Comparison of ENCODE assay signal across 9 cellular contexts in genomic region chr7:37287093-37287492, GRCh38.
DNase-seq lines count a peak whose midpoint lies in the region; ATAC-seq, FAIRE-seq and TF ChIP-seq lines count a peak whose summit lies in the region.
"Had no signal": no experiment of that assay in that cellular context is flagged by ENCODE, and none has a peak within 500 bp of the region (broad histone marks: within the 10 kb centered on the region; RNA-seq: fewer than 3 reads in every experiment).

No MANE protein-coding gene starts in this region.

- H3K9me3 ChIP-seq in pancreas, result no peaks in the 10 kb centered on the region
- H3K9me3 ChIP-seq: ascending aorta had no signal

- H3K4me3 ChIP-seq in pancreas, result no peak overlapping the region
- H3K4me3 ChIP-seq: ascending aorta had no signal

- DNase-seq in NCI-H2171 treated with DMSO at 0.1 percent for 48 hours (lab: John Stamatoyannopoulos, UW) (peak; percentile 9), NCI-H2171 (lab: John Stamatoyannopoulos, UW) (no peak), NCI-H748 treated with DMSO at 0.1 percent for 48 hours (lab: John Stamatoyannopoulos, UW) (peak; percentile 85), pancreas (no peak), glomerular visceral epithelial cell (ENCODE audit: extremely low spot score) (no peak), DMS79 treated with DMSO at 0.1 percent for 48 hours (lab: John Stamatoyannopoulos, UW) (no peak), HK-2 (ENCODE audit: unreplicated experiment) (no peak)

- no peak overlapping the region for H3K27ac ChIP-seq in pancreas
- H3K27ac ChIP-seq: ascending aorta had no signal

- ATAC-seq in HG03025 (IDR thresholded peaks at IDR 0.05; ENCODE audit: low FRiP score, unreplicated experiment) (peak; percentile 46), pancreas (peak; percentile 35 to 68 (median 63))

- no peak for TF ChIP-seq CTCF in pancreas (IDR thresholded peaks at IDR 0.05)

- no peaks in the 10 kb centered on the region for H3K36me3 ChIP-seq in pancreas
- H3K36me3 ChIP-seq: ascending aorta had no signal

- H3K4me1 ChIP-seq in pancreas, result peaks cover 0 to 7% (median 4%) of the 10 kb centered on the region in 3 donors

- no peaks in the 10 kb centered on the region for H3K27me3 ChIP-seq in pancreas
- H3K27me3 ChIP-seq: ascending aorta had no signal

- no peak for FAIRE-seq in pancreas (lab: Jason Lieb, UNC)

- WGBS in pancreas, 2 donors, result 50 to 59% methylated on average over 5 of the region's 5 CpGs

- intact Hi-C loops in pancreas (cut with DNase I), result no loop called here

Comparison
In these comparisons a context has a peak if more than half of its experiments do, and no peak if none do; other contexts are left out.
1. DNase-seq: peak in NCI-H2171 treated with DMSO at 0.1 percent for 48 hours (single experiment) and NCI-H748 treated with DMSO at 0.1 percent for 48 hours (single experiment); none in NCI-H2171 (single experiment), pancreas (0 of 6), glomerular visceral epithelial cell (single experiment), DMS79 treated with DMSO at 0.1 percent for 48 hours (single experiment) and HK-2 (single experiment).